ENCODE assay signal across 8 cellular contexts in genomic region chr14:63642229-63642611, GRCh38. TPM values are rescaled to one million over a fixed set of nuclear protein-coding genes. Genes with fewer than 3 reads are reported as not detected.
DNase-seq lines count a peak whose midpoint lies in the region; TF ChIP-seq lines count a peak whose summit lies in the region.

No MANE protein-coding gene starts in this region.

- H3K9me3 ChIP-seq in DOHH2 (ENCODE audit: control insufficient read depth, insufficient read depth, low read length): peaks cover 1% of the 10 kb centered on the region; the same call in 1 of the 2 replicates
- H3K9me3 ChIP-seq in neural progenitor cell (ENCODE audit: low read depth): no peaks in the 10 kb centered on the region
- no peaks in the 10 kb centered on the region for H3K9me3 ChIP-seq in stomach smooth muscle (ENCODE audit: control insufficient read depth in 2 of 2, low read length in 2 of 2)

- H3K4me3 ChIP-seq in DOHH2 (ENCODE audit: low read length) (peak overlapping the region; percentile 98), LNCaP clone FGC (ENCODE audit: low read depth, low read length) (peak overlapping the region; percentile 69), neural progenitor cell (peak overlapping the region; percentile 64), stomach smooth muscle (ENCODE audit: low read length in 2 of 2) (peak overlapping the region; percentile 89 to 93)

- TF ChIP-seq CTCF in DOHH2 (IDR thresholded peaks at IDR 0.05; ENCODE audit: low read depth, low read length, poor library complexity, severe bottlenecking) (no peak), LNCaP clone FGC (IDR thresholded peaks at IDR 0.05; ENCODE audit: control insufficient read depth, extremely low read depth, insufficient read depth) (no peak), neural progenitor cell (IDR thresholded peaks at IDR 0.05) (no peak)

- H3K27ac Mint-ChIP-seq in neural progenitor cell: peak overlapping the region; percentile 96

- H3K9ac ChIP-seq in neural progenitor cell: peak overlapping the region; percentile 57
- H3K9ac ChIP-seq in stomach smooth muscle (ENCODE audit: low read length in 2 of 2): peak overlapping the region; percentile 89 to 97

- no peaks in the 10 kb centered on the region for H3K27me3 ChIP-seq in DOHH2 (ENCODE audit: control insufficient read depth, low read length)
- no peaks in the 10 kb centered on the region for H3K27me3 ChIP-seq in neural progenitor cell
- no peaks in the 10 kb centered on the region for H3K27me3 ChIP-seq in stomach smooth muscle (ENCODE audit: control insufficient read depth in 1 of 2, insufficient read depth in 2 of 2, low read length in 2 of 2)

- no peaks in the 10 kb centered on the region for H3K9me2 ChIP-seq in DOHH2 (replicated peaks; ENCODE audit: control insufficient read depth, low read length)

- peaks cover 32% of the 10 kb centered on the region for H3K4me1 ChIP-seq in DOHH2 (ENCODE audit: control insufficient read depth, low read length)
- H3K4me1 ChIP-seq in neural progenitor cell: peaks cover 5% of the 10 kb centered on the region
- no peaks in the 10 kb centered on the region for H3K4me1 ChIP-seq in stomach smooth muscle (ENCODE audit: control insufficient read depth, insufficient read depth, low read length)

- H3F3A ChIP-seq in DOHH2 (ENCODE audit: control insufficient read depth, insufficient read depth) (peaks cover 10% of the 10 kb centered on the region), neural progenitor cell (ENCODE audit: low read depth) (peaks cover 10% of the 10 kb centered on the region)

- peak overlapping the region; percentile 61 for H3K4me2 ChIP-seq in DOHH2 (ENCODE audit: low read length)
- peak overlapping the region; percentile 83 for H3K4me2 ChIP-seq in neural progenitor cell

- peak overlapping the region; percentile 90 for H3K27ac ChIP-seq in DOHH2 (ENCODE audit: low read depth, low read length)
- peak overlapping the region; percentile 75 for H3K27ac ChIP-seq in neural progenitor cell
- H3K27ac ChIP-seq in stomach smooth muscle (ENCODE audit: low read length): peak overlapping the region; percentile 96

- DNase-seq in H4 (ENCODE audit: low spot score): peak; percentile 91
- peak; percentile 94 for DNase-seq in LNCaP clone FGC (ENCODE audit: low read depth)
- DNase-seq in RPMI7951 (ENCODE audit: low read depth): peak; percentile 91
- peak; percentile 70 for DNase-seq in activated gamma-delta T cell treated with anti-CD3 and anti-CD28 coated beads, Interleukin-2, amount 50 U/mL, for 16 hours (ENCODE audit: low read depth)
- peak; percentile 96 for DNase-seq in foreskin melanocyte
- DNase-seq in neural progenitor cell (ENCODE audit: low spot score): peak; percentile 93

- H3K4me3 Mint-ChIP-seq in neural progenitor cell: peak overlapping the region; percentile 90

- H3K27me3 Mint-ChIP-seq in neural progenitor cell (ENCODE audit: insufficient read depth, low read depth): no peaks in the 10 kb centered on the region

- no peaks in the 10 kb centered on the region for H4K20me1 ChIP-seq in DOHH2 (ENCODE audit: control insufficient read depth, insufficient read depth, low read depth, low read length)
- H4K20me1 ChIP-seq in neural progenitor cell (ENCODE audit: low read depth): no peaks in the 10 kb centered on the region

- peaks cover 7% of the 10 kb centered on the region for H3K9me3 Mint-ChIP-seq in neural progenitor cell

- peaks cover 66% of the 10 kb centered on the region for H3K79me2 ChIP-seq in DOHH2 (ENCODE audit: control insufficient read depth, low read length)
- peaks cover 48% of the 10 kb centered on the region for H3K79me2 ChIP-seq in neural progenitor cell (ENCODE audit: low read depth)

- peak overlapping the region; percentile 98 for H2AFZ ChIP-seq in neural progenitor cell (replicated peaks)

- H3K4me1 Mint-ChIP-seq in neural progenitor cell: peaks cover 12% of the 10 kb centered on the region

- H3K36me3 ChIP-seq in DOHH2 (ENCODE audit: control insufficient read depth, low read length) (peaks cover 35% of the 10 kb centered on the region), neural progenitor cell (no peaks in the 10 kb centered on the region), stomach smooth muscle (ENCODE audit: control insufficient read depth in 2 of 2, insufficient read depth in 2 of 2, low read length in 2 of 2) (no peaks in the 10 kb centered on the region)

- H3K36me3 Mint-ChIP-seq in neural progenitor cell: peaks cover 18% of the 10 kb centered on the region

RNA-seq across cellular contexts. Expression of gene WDR89, which starts 0.5 kb away (rescaled TPM):
- 10.1 and 10.9 TPM in 2 replicates for total RNA-seq in H4 (2014; rRNA removed; shearing (Covaris generic))
- 9.5 and 11.6 TPM in 2 replicates for total RNA-seq in RPMI7951 (2014; rRNA removed; shearing (Covaris generic))
- total RNA-seq in neural progenitor cell (ENCODE audit: low replicate concordance): 23.3 and 39.0 TPM in 2 replicates

Comparison
In these comparisons a context has a peak if more than half of its experiments do, and no peak if none do; other contexts are left out.
1. Peak in every context shown above with its lines: DNase-seq, H3K4me3 ChIP-seq and H3K27ac ChIP-seq.